ENCODE assay signal across 10 cellular contexts in the genomic region with DNA sequence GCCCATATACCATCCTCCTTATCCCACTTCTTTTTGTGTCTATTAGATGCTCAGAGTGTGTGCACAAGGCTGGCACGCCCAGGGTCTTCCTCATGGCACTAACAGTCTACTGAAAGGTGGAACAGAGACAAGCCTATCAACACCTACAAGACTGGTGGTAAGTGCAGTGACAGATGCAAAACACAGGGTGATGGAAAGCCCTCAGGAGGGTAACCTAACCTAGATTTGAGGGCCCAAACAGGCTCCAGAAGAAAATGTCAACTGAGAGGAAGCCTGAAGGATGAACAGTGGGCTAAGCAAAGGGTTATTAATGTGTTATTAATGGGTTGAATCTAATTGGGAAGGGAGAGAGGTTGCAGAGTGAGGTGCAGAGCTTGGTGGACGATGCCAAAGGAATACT. TPM values are rescaled to one million over a fixed set of nuclear protein-coding genes. Genes with fewer than 3 reads are reported as not detected.
DNase-seq lines count a peak whose midpoint lies in the region; ATAC-seq, FAIRE-seq and TF ChIP-seq lines count a peak whose summit lies in the region.
"Had no signal": no experiment of that assay in that cellular context is flagged by ENCODE, and none has a peak within 500 bp of the region (broad histone marks: within the 10 kb centered on the region; RNA-seq: fewer than 3 reads in every experiment).

No MANE protein-coding gene starts in this region.

- H4K20me1 ChIP-seq in PC-3 (ENCODE audit: low read length), result no peaks in the 10 kb centered on the region
- H4K20me1 ChIP-seq in H1 (replicated peaks in 1 of 2; ENCODE audit: control insufficient read depth in 1 of 2, insufficient read depth in 2 of 2, low read length in 2 of 2), result no peaks in the 10 kb centered on the region

- H3K4me2 ChIP-seq in PC-3 (ENCODE audit: low read length) (peak overlapping the region; percentile 84), H1 (ENCODE audit: insufficient read depth in 1 of 2, low read depth in 2 of 2, low read length in 2 of 2) (no peak overlapping the region; a peak in 1 of 4 replicates)

- TF ChIP-seq CTCF in PC-3 (conservative IDR thresholded peaks at IDR 0.05; ENCODE audit: low read depth, low read length) (no peak), H1 (IDR thresholded peaks at IDR 0.05; ENCODE audit: control extremely low read depth in 1 of 3, insufficient read depth in 1 of 3, low read depth in 1 of 3, low read length in 3 of 3) (no peak), osteocyte (IDR thresholded peaks at IDR 0.05) (no peak), D721Med (IDR thresholded peaks at IDR 0.05; ENCODE audit: insufficient read depth, missing control alignments) (no peak)

- H3K9ac ChIP-seq in PC-3 (ENCODE audit: low read length) (no peak overlapping the region), H1 (replicated peaks in 1 of 4; ENCODE audit: extremely low read depth in 1 of 4, low read depth in 3 of 4, low read length in 3 of 4) (no peak overlapping the region)

- BruUV-seq in PC-3 (replicated peaks; lab: Mats Ljungman, UMichigan), result no TSS peak

- H3K14ac ChIP-seq in H1 (ENCODE audit: insufficient read length), result no peak overlapping the region

- no peak overlapping the region for H3K23ac ChIP-seq in H1 (ENCODE audit: insufficient read length)

- peak overlapping the region; percentile 97 to 99 (median 98) for H3K27ac Mint-ChIP-seq in CD4-positive, CD25-positive, alpha-beta regulatory T cell
- peak overlapping the region; percentile 89 for H3K27ac Mint-ChIP-seq in osteocyte (ENCODE audit: unreplicated experiment)

- intact Hi-C loops in PC-3 (cut with micrococcal nuclease), result loop anchor here (5.0 kb wide), 1 partner anchor 152 kb away; no protein-coding TSS in a partner anchor

- H2AK5ac ChIP-seq in H1 (ENCODE audit: low read depth, low read length), result no peak overlapping the region

- H3K9me3 Mint-ChIP-seq in CD4-positive, CD25-positive, alpha-beta regulatory T cell, result peaks cover 1 to 8% (median 4%) of the 10 kb centered on the region in 7 donors
- no peaks in the 10 kb centered on the region for H3K9me3 Mint-ChIP-seq in osteocyte (ENCODE audit: unreplicated experiment)

- H2BK5ac ChIP-seq in H1 (ENCODE audit: low read depth, low read length), result no peak overlapping the region

- no peak overlapping the region for H4K5ac ChIP-seq in H1 (ENCODE audit: insufficient read length, low read depth, low read length)

- no peaks in the 10 kb centered on the region for H3K79me1 ChIP-seq in H1 (ENCODE audit: low read depth, low read length)

- peak overlapping the region; percentile 96 for H3K27ac ChIP-seq in CD4-positive, CD25-positive, alpha-beta regulatory T cell (ENCODE audit: insufficient read depth, low read length, poor library complexity, severe bottlenecking)
- H3K27ac ChIP-seq in PC-3 (ENCODE audit: low read length), result peak overlapping the region; percentile 45; the same call in 1 of the 2 replicates
- no peak overlapping the region for H3K27ac ChIP-seq in H1 (ENCODE audit: low read depth, low read length)

- 90% methylated on average over 2 of the region's 2 CpGs; no CpG with 5 or more reads in 1 of the 2 experiments for WGBS in H1 (ENCODE audit: extremely low coverage in 1 of 2, insufficient coverage in 1 of 2, insufficient read length in 1 of 2, insufficient replicate concordance in 2 of 2, low coverage in 1 of 2, low lambda C conversion rate in 2 of 2, missing lambda C conversion rate in 1 of 2), 2 experiments

- H3K36me3 ChIP-seq in CD4-positive, CD25-positive, alpha-beta regulatory T cell (ENCODE audit: control insufficient read depth, insufficient read depth, low read length), result no peaks in the 10 kb centered on the region
- H3K36me3 ChIP-seq in PC-3 (ENCODE audit: low read depth, low read length) (no peaks in the 10 kb centered on the region), H1 (ENCODE audit: control insufficient read depth in 2 of 4, insufficient read depth in 4 of 4, low read length in 3 of 4) (no peaks in the 10 kb centered on the region)

- H2BK12ac ChIP-seq in H1 (ENCODE audit: low read depth, low read length), result peak overlapping the region; percentile 42; the same call in 1 of the 2 replicates

- TF ChIP-seq RAD21 in H1 (IDR thresholded peaks at IDR 0.05 in 1 of 2, conservative IDR thresholded peaks at IDR 0.05 in 1 of 2; ENCODE audit: low read depth in 2 of 2, low read length in 2 of 2), result no peak

- H3K27me3 ChIP-seq in CD4-positive, CD25-positive, alpha-beta regulatory T cell (ENCODE audit: control insufficient read depth, insufficient read depth, low read length), result no peaks in the 10 kb centered on the region
- H3K27me3 ChIP-seq in PC-3 (ENCODE audit: low read length) (no peaks in the 10 kb centered on the region), H1 (replicated peaks in 1 of 4; ENCODE audit: control insufficient read depth in 3 of 4, extremely low read depth in 1 of 4, insufficient read depth in 3 of 4, low read length in 3 of 4) (peaks cover 0 to 13% (median 7%) of the 10 kb centered on the region in 4 experiments; a peak in 6 of 7 replicates)

- no peak overlapping the region for H3K56ac ChIP-seq in H1 (replicated peaks; ENCODE audit: insufficient read length, low read depth, low read length)

- H2BK20ac ChIP-seq in H1 (ENCODE audit: low read length), result no peak overlapping the region

- no peak overlapping the region for H3K4ac ChIP-seq in H1 (replicated peaks; ENCODE audit: insufficient read length, low read depth, low read length)

- H3K4me1 Mint-ChIP-seq in CD4-positive, CD25-positive, alpha-beta regulatory T cell, result peaks cover 18 to 77% (median 47%) of the 10 kb centered on the region in 4 donors
- peaks cover 34% of the 10 kb centered on the region for H3K4me1 Mint-ChIP-seq in osteocyte (ENCODE audit: unreplicated experiment)

- no peaks in the 10 kb centered on the region for H3K9me2 ChIP-seq in PC-3 (replicated peaks; ENCODE audit: low read length)

- H3K79me2 ChIP-seq in PC-3 (ENCODE audit: low read length), result 0 out of 2 replicates have a peak, but pooled peaks cover 3% of the 10 kb centered on the region
- no peaks in the 10 kb centered on the region; a peak in 1 of 4 replicates for H3K79me2 ChIP-seq in H1 (ENCODE audit: control insufficient read depth in 1 of 2, insufficient read depth in 2 of 2, low read length in 2 of 2)

- H3K23me2 ChIP-seq in H1 (ENCODE audit: low read depth, low read length), result peaks cover 7% of the 10 kb centered on the region; the same call in 1 of the 2 replicates

- H3K9me3 ChIP-seq in CD4-positive, CD25-positive, alpha-beta regulatory T cell (ENCODE audit: control insufficient read depth in 2 of 2, low read length in 2 of 2), result peaks cover 3 to 9% of the 10 kb centered on the region in 2 experiments
- no peaks in the 10 kb centered on the region for H3K9me3 ChIP-seq in PC-3 (ENCODE audit: low read length)
- no peaks in the 10 kb centered on the region for H3K9me3 ChIP-seq in H1 (ENCODE audit: insufficient read depth in 2 of 2, low read depth in 1 of 2, low read length in 1 of 2)

- H3F3A ChIP-seq in PC-3 (ENCODE audit: low read length, unreplicated experiment), result no peaks in the 10 kb centered on the region

- no peak overlapping the region for H4K8ac ChIP-seq in H1 (ENCODE audit: extremely low read depth, insufficient read depth, low read length)

- H3K18ac ChIP-seq in H1 (ENCODE audit: extremely low read depth, low read length), result no peak overlapping the region

- H2AFZ ChIP-seq in PC-3 (ENCODE audit: low read length) (no peak overlapping the region), H1 (ENCODE audit: low read length) (no peak overlapping the region)

- no peak overlapping the region for H2BK15ac ChIP-seq in H1 (ENCODE audit: low read length)

- FAIRE-seq in H1 (lab: Jason Lieb, UNC) (no peak), D721Med (lab: Jason Lieb, UNC) (no peak)

- H4K91ac ChIP-seq in H1 (replicated peaks; ENCODE audit: insufficient read length, low read length), result no peak overlapping the region

- no peak for TF ChIP-seq EP300 in H1 (IDR thresholded peaks at IDR 0.05; ENCODE audit: borderline replicate concordance in 1 of 2, low read depth in 2 of 2, low read length in 2 of 2)

- CTCF ChIA-PET in PC-3 (lab: Charles Lee) (no interaction called here), H1 (lab: Charles Lee; ENCODE audit: partially characterized antibody) (interaction anchor here (1.0 to 6.0 kb wide), 13 partner anchors 10 to 228 kb away, joined by 3 to 103 read pairs (median 5); no protein-coding TSS in a partner anchor)

- H3K4me3 ChIP-seq in CD4-positive, CD25-positive, alpha-beta regulatory T cell (ENCODE audit: low read depth, low read length), result peak overlapping the region; percentile 83
- H3K4me3 ChIP-seq in PC-3 (ENCODE audit: low read length) (peak overlapping the region; percentile 81; the same call in 1 of the 2 replicates), H1 (ENCODE audit: extremely low read depth in 1 of 4, insufficient read depth in 2 of 4, low read depth in 3 of 4, low read length in 4 of 4) (no peak overlapping the region; a peak in 1 of 8 replicates)

- ATAC-seq in CD4-positive, CD25-positive, alpha-beta regulatory T cell (ENCODE audit: low read depth in 2 of 2), result no peak
- ATAC-seq in PC-3, result no peak
- no peak for ATAC-seq in HG02885 (IDR thresholded peaks at IDR 0.05; ENCODE audit: poor library complexity, unreplicated experiment)

- no peak for DNase-seq in CD4-positive, CD25-positive, alpha-beta regulatory T cell
- DNase-seq in PC-3, result no peak
- no peak for DNase-seq in H1 (ENCODE audit: low read depth in 1 of 2, low spot score in 2 of 2)
- no peak for DNase-seq in osteocyte (ENCODE audit: extremely low spot score, unreplicated experiment)
- no peak for DNase-seq in NCI-H345 treated with DMSO at 0.1 percent for 48 hours (lab: John Stamatoyannopoulos, UW; ENCODE audit: unreplicated experiment)
- no peak for DNase-seq in DMS114 treated with DMSO at 0.1 percent for 48 hours (lab: John Stamatoyannopoulos, UW; ENCODE audit: unreplicated experiment)
- DNase-seq in D721Med (ENCODE audit: insufficient read length, low spot score), result no peak
- DNase-seq: activated gamma-delta T cell treated with Interleukin-2 at 50 U/mL for 16 hours, KBM-7 had no signal

- no peak overlapping the region for H2BK120ac ChIP-seq in H1 (replicated peaks; ENCODE audit: low read depth, low read length)

- POLR2A ChIA-PET in PC-3 (lab: Charles Lee; ENCODE audit: unreplicated experiment), result interaction anchor here (0.6 kb wide), 1 partner anchor 294 kb away, joined by 3 read pairs; no protein-coding TSS in a partner anchor
- POLR2A ChIA-PET in H1 (lab: Charles Lee; ENCODE audit: partially characterized antibody), result interaction anchor here (1.2 kb wide), 1 partner anchor 12 kb away, joined by 5 read pairs; no protein-coding TSS in a partner anchor

- peak overlapping the region; percentile 97 to 100 (median 98) for H3K4me3 Mint-ChIP-seq in CD4-positive, CD25-positive, alpha-beta regulatory T cell
- H3K4me3 Mint-ChIP-seq in osteocyte (ENCODE audit: unreplicated experiment), result peak overlapping the region; percentile 40

- H3K4me1 ChIP-seq in CD4-positive, CD25-positive, alpha-beta regulatory T cell (ENCODE audit: control insufficient read depth, insufficient read depth, low read length, poor library complexity, severe bottlenecking), result peaks cover 62% of the 10 kb centered on the region
- H3K4me1 ChIP-seq in PC-3 (ENCODE audit: insufficient read depth, low read length) (peaks cover 28% of the 10 kb centered on the region), H1 (replicated peaks in 1 of 4; ENCODE audit: control insufficient read depth in 3 of 4, insufficient read depth in 4 of 4, low read length in 3 of 4) (peaks cover 0 to 9% (median 3%) of the 10 kb centered on the region in 4 experiments; a peak in 3 of 7 replicates)

- TF ChIP-seq POLR2A in H1 (IDR thresholded peaks at IDR 0.05; ENCODE audit: control extremely low read depth in 1 of 2, low read depth in 2 of 2, low read length in 2 of 2), result no peak

- H3K27me3 Mint-ChIP-seq in CD4-positive, CD25-positive, alpha-beta regulatory T cell, result no peaks in the 10 kb centered on the region
- H3K27me3 Mint-ChIP-seq in osteocyte (ENCODE audit: unreplicated experiment), result no peaks in the 10 kb centered on the region

- H3K36me3 Mint-ChIP-seq in CD4-positive, CD25-positive, alpha-beta regulatory T cell, result peaks cover 7% of the 10 kb centered on the region
- no peaks in the 10 kb centered on the region for H3K36me3 Mint-ChIP-seq in osteocyte (ENCODE audit: unreplicated experiment)

RNA-seq across cellular contexts. Expression of a gene that starts 1.2 kb away (rescaled TPM):
- 169 TPM for total RNA-seq in CD4-positive, CD25-positive, alpha-beta regulatory T cell
- 100 to 1,000 TPM in 3 of 4 donors, 10 to 100 TPM in 1; 84.3 to 141 (median 113) TPM for polyA plus RNA-seq in CD4-positive, CD25-positive, alpha-beta regulatory T cell
- total RNA-seq in PC-3 (2014; rRNA removed) (3.5 and 4.8 TPM in 2 replicates), osteocyte (6.9 and 8.8 TPM in 2 replicates)
- 4.0 and 5.4 TPM in 2 replicates for total RNA-seq in H1 (2021; fragmentation: NEBNext Ultra II Directional; extraction: Animal tissue kit (Norgen Biotek cat#: 25700))
- 3.7 and 6.7 TPM in 2 replicates for polyA plus RNA-seq in H1 (2011; rRNA removed)
- polyA plus RNA-seq in H1 (2011; cell fraction: cytosol; rRNA removed), result 6.6 TPM
- 3.0 TPM for polyA plus RNA-seq in H1 (2011; cell fraction: nucleus; rRNA removed)
- polyA plus RNA-seq in H1 (2012, experiment 1 of 2), result 7.9 to 11.3 TPM (median 8.2 TPM) in 4 replicates
- 0.63 TPM for polyA plus RNA-seq in H1 (2012, experiment 2 of 2)
- polyA plus RNA-seq in H1 (2013, experiment 1 of 2), result 2.2 TPM
- polyA plus RNA-seq in H1 (2013, experiment 2 of 2), result 2.2 TPM
- 7.4 and 19.3 TPM in 2 replicates for polyA minus RNA-seq in H1 (2011; rRNA and poly(A)+ RNA removed)
- polyA minus RNA-seq in H1 (2011; cell fraction: cytosol; rRNA and poly(A)+ RNA removed), result 6.8 TPM
- polyA minus RNA-seq in H1 (2011; cell fraction: nucleus; rRNA and poly(A)+ RNA removed), result 11.1 TPM

RNA-seq across cellular contexts. Expression of a gene that starts 36.9 kb away (rescaled TPM):
- total RNA-seq in CD4-positive, CD25-positive, alpha-beta regulatory T cell, result 26.2 TPM
- 10 to 100 TPM; 37.0 to 65.9 (median 55.9) TPM for polyA plus RNA-seq in CD4-positive, CD25-positive, alpha-beta regulatory T cell
- total RNA-seq in PC-3 (2014; rRNA removed), result 2.7 TPM in 1 of 2 replicates, not detected in the other
- 2.0 and 3.5 TPM in 2 replicates for total RNA-seq in H1 (2021; fragmentation: NEBNext Ultra II Directional; extraction: Animal tissue kit (Norgen Biotek cat#: 25700))
- polyA plus RNA-seq in H1 (2011; rRNA removed), result 8.7 and 8.9 TPM in 2 replicates
- 6.4 TPM for polyA plus RNA-seq in H1 (2011; cell fraction: cytosol; rRNA removed)
- polyA plus RNA-seq in H1 (2011; cell fraction: nucleus; rRNA removed), result 9.1 TPM
- 10.9 to 13.9 TPM (median 12.0 TPM) in 4 replicates for polyA plus RNA-seq in H1 (2012, experiment 1 of 2)
- 9.7 TPM for polyA plus RNA-seq in H1 (2012, experiment 2 of 2)
- 2.8 TPM for polyA plus RNA-seq in H1 (2013, experiment 1 of 2)
- polyA plus RNA-seq in H1 (2013, experiment 2 of 2), result 3.5 TPM
- polyA minus RNA-seq in H1 (2011; rRNA and poly(A)+ RNA removed), result 4.5 and 9.3 TPM in 2 replicates
- polyA minus RNA-seq in H1 (2011; cell fraction: cytosol; rRNA and poly(A)+ RNA removed), result 3.9 TPM
- polyA minus RNA-seq in H1 (2011; cell fraction: nucleus; rRNA and poly(A)+ RNA removed), result 8.9 TPM
- total RNA-seq in osteocyte, result 315 and 329 TPM in 2 replicates

Comparison
In these comparisons a context has a peak if more than half of its experiments do, and no peak if none do; other contexts are left out.
1. H3K4me3 ChIP-seq: peak in CD4-positive, CD25-positive, alpha-beta regulatory T cell (single experiment) and PC-3 (single experiment); none in H1 (0 of 4).
2. RNA of a gene that starts 1.2 kb away (total RNA-seq): 169 TPM in CD4-positive, CD25-positive, alpha-beta regulatory T cell (single experiment); 6.9 to 8.8 TPM in osteocyte, 3.5 to 4.8 TPM in PC-3 and 4.0 to 5.4 TPM in H1; every median in the first group is over 10 times any median in the second.
3. RNA of a gene that starts 36.9 kb away (total RNA-seq): 315 to 329 TPM in osteocyte; 26.2 TPM in CD4-positive, CD25-positive, alpha-beta regulatory T cell (single experiment), 2.0 to 3.5 TPM in H1 and 2.7 TPM in PC-3; every median in the first group is over 10 times any median in the second.